ENCODE assay signal across 8 cellular contexts in genomic region chr7:16071246-16071857, GRCh38.
DNase-seq lines count a peak whose midpoint lies in the region; ATAC-seq, FAIRE-seq and TF ChIP-seq lines count a peak whose summit lies in the region.

No MANE protein-coding gene starts in this region.

- H3K9me3 ChIP-seq in DND-41 (ENCODE audit: insufficient read depth, low read length, severe bottlenecking) (no peaks in the 10 kb centered on the region), tibial nerve (no peaks in the 10 kb centered on the region)

- 17 to 21% methylated on average over 6 of the region's 6 CpGs for WGBS in tibial nerve, 2 donors

- no peak for TF ChIP-seq POLR2A in tibial nerve (IDR thresholded peaks at IDR 0.05)

- H2AFZ ChIP-seq in DND-41 (ENCODE audit: low read depth, low read length): no peak overlapping the region

- H3K4me1 ChIP-seq in DND-41 (ENCODE audit: insufficient read depth, low read length) (no peaks in the 10 kb centered on the region), tibial nerve (peaks cover 0 to 16% (median under 1%) of the 10 kb centered on the region in 4 donors)

- DNase-seq in DND-41: peak; percentile 8
- peak; percentile 21 for DNase-seq in GM20000 (ENCODE audit: low spot score)
- peak; percentile 4 for DNase-seq in NCI-H510A (lab: John Stamatoyannopoulos, UW)
- DNase-seq in astrocyte of the hippocampus (ENCODE audit: low read depth, low spot score): peak; percentile 77
- DNase-seq in tibial nerve (ENCODE audit: low spot score in 2 of 2): no peak

- H3K4me3 ChIP-seq in DND-41 (ENCODE audit: low read depth in 1 of 2, low read length in 2 of 2) (no peak overlapping the region), tibial nerve (no peak overlapping the region)

- H3K27ac ChIP-seq in DND-41 (ENCODE audit: low read length) (no peak overlapping the region), tibial nerve (peak overlapping the region in 1 of 4 donors; percentile 86)

- H3K36me3 ChIP-seq in DND-41 (ENCODE audit: insufficient read depth, low read length) (no peaks in the 10 kb centered on the region), tibial nerve (no peaks in the 10 kb centered on the region)

- H4K20me1 ChIP-seq in DND-41 (ENCODE audit: insufficient read depth, low read length): no peaks in the 10 kb centered on the region

- H3K4me2 ChIP-seq in DND-41 (ENCODE audit: insufficient read depth, low read length): no peak overlapping the region

- ATAC-seq in DND-41 (ENCODE audit: insufficient read depth, low read depth) (peak; percentile 72), HG03521 (IDR thresholded peaks at IDR 0.05; ENCODE audit: unreplicated experiment) (peak; percentile 77), HG02970 (IDR thresholded peaks at IDR 0.05; ENCODE audit: low FRiP score, unreplicated experiment) (no peak)

- TF ChIP-seq CTCF in DND-41 (IDR thresholded peaks at IDR 0.05; ENCODE audit: borderline replicate concordance, extremely low read depth, low read length, poor library complexity, severe bottlenecking) (peak; percentile 80), GM20000 (IDR thresholded peaks at IDR 0.05; ENCODE audit: extremely low read depth, missing control alignments) (peak; percentile 55), tibial nerve (IDR thresholded peaks at IDR 0.05) (peak; percentile 66 to 92 (median 76))

- no peaks in the 10 kb centered on the region for H3K27me3 ChIP-seq in DND-41 (ENCODE audit: insufficient read depth, low read length, poor library complexity)
- no peaks in the 10 kb centered on the region for H3K27me3 ChIP-seq in tibial nerve

- TF ChIP-seq EP300 in tibial nerve (IDR thresholded peaks at IDR 0.05): peak in 1 of 2 donors; percentile 43

- no peak overlapping the region for H3K9ac ChIP-seq in DND-41 (ENCODE audit: low read depth, low read length)

- FAIRE-seq in islet of Langerhans (lab: Jason Lieb, UNC): peak; percentile 97

- no peaks in the 10 kb centered on the region for H3K79me2 ChIP-seq in DND-41 (ENCODE audit: insufficient read depth, low read length)

Comparison
In these comparisons a context has a peak if more than half of its experiments do, and no peak if none do; other contexts are left out.
1. DNase-seq: peak in DND-41 (single experiment), GM20000 (single experiment), NCI-H510A (single experiment) and astrocyte of the hippocampus (single experiment); none in tibial nerve (0 of 2).
2. Peak in every context shown above with its lines, with median percentiles within 50 percentile points of each other: CTCF ChIP-seq.